ENCODE assay signal across 12 cellular contexts in genomic region chr6:107819217-107819616, GRCh38. TPM values are rescaled to one million over a fixed set of nuclear protein-coding genes. Genes with fewer than 3 reads are reported as not detected.
A peak's percentile ranks its signal among the peaks of the same experiment; 100 is the strongest.
DNase-seq lines count a peak whose midpoint lies in the region; ATAC-seq and TF ChIP-seq lines count a peak whose summit lies in the region.
"Had no signal": no experiment of that assay in that cellular context is flagged by ENCODE, and none has a peak within 500 bp of the region (broad histone marks: within the 10 kb centered on the region; RNA-seq: fewer than 3 reads in every experiment).

No MANE protein-coding gene starts in this region.

- H3K9me3 Mint-ChIP-seq in GM23338: no peaks in the 10 kb centered on the region
- no peaks in the 10 kb centered on the region for H3K9me3 Mint-ChIP-seq in activated CD4-positive, alpha-beta T cell treated with anti-CD3 and anti-CD28 coated beads, Interleukin-2, amount 10 ng/mL, durations not matched to agents 24 days and 14 days
- H3K9me3 Mint-ChIP-seq in activated naive CD8-positive, alpha-beta T cell (ENCODE audit: low read depth): no peaks in the 10 kb centered on the region
- H3K9me3 Mint-ChIP-seq in natural killer cell treated with Interleukin-12 subunit alpha and Interleukin-12 subunit beta and Interleukin-15 and Interleukin-18, amount 100 ng/mL, for 72 hours: no peaks in the 10 kb centered on the region

- no peaks in the 10 kb centered on the region for H3K9me3 ChIP-seq in osteoblast (ENCODE audit: low read depth, low read length)
- H3K9me3 ChIP-seq: stomach had no signal

- H3K79me2 ChIP-seq in GM23338 (replicated peaks; ENCODE audit: insufficient read depth) (no peaks in the 10 kb centered on the region), osteoblast (ENCODE audit: insufficient read depth, low read length) (no peaks in the 10 kb centered on the region)

- DNase-seq in GM23338 (ENCODE audit: low spot score) (no peak), AG20443 (ENCODE audit: low spot score) (no peak), osteoblast (ENCODE audit: insufficient read length, low spot score, missing footprints) (no peak)
- peak; percentile 66 for DNase-seq in activated CD4-positive, alpha-beta T cell treated with anti-CD3 and anti-CD28 coated beads, Interleukin-2, amount 10 ng/mL, durations not matched to agents 24 days and 14 days
- no peak for DNase-seq in natural killer cell treated with Interleukin-12 subunit alpha and Interleukin-12 subunit beta and Interleukin-15 and Interleukin-18, amount 100 ng/mL, for 72 hours (ENCODE audit: low spot score)
- no peak for DNase-seq in activated CD4-positive, CD25-positive, alpha-beta regulatory T cell treated with anti-CD3 and anti-CD28 coated beads, Interleukin-2, amount 50 U/mL, for 72 hours
- DNase-seq: aorta, KG1, stomach had no signal

- intact Hi-C loops in activated CD4-positive, alpha-beta T cell treated with anti-CD3 and anti-CD28 coated beads, Interleukin-2, amount 10 ng/mL, durations not matched to agents 24 days and 14 days (cut with micrococcal nuclease): loop anchor here (1.0 kb wide), 1 partner anchor 78 kb away; no protein-coding TSS in a partner anchor

- no peak for ATAC-seq in GM23338
- ATAC-seq in natural killer cell treated with Interleukin-12 subunit alpha and Interleukin-12 subunit beta and Interleukin-15 and Interleukin-18, amount 100 ng/mL, for 72 hours: peak in 1 of 2 donors; percentile 25

- TF ChIP-seq CTCF in GM23338 (conservative IDR thresholded peaks at IDR 0.05; ENCODE audit: low read depth in 2 of 2): no peak
- no peak for TF ChIP-seq CTCF in osteoblast (IDR thresholded peaks at IDR 0.05; ENCODE audit: extremely low read depth, low read depth, low read length)

- H4K20me1 ChIP-seq in GM23338 (replicated peaks; ENCODE audit: insufficient read depth): no peaks in the 10 kb centered on the region
- no peaks in the 10 kb centered on the region for H4K20me1 ChIP-seq in osteoblast (ENCODE audit: insufficient read depth, low read length)

- H3K27ac Mint-ChIP-seq in GM23338: no peak overlapping the region
- H3K27ac Mint-ChIP-seq in activated CD4-positive, alpha-beta T cell treated with anti-CD3 and anti-CD28 coated beads, Interleukin-2, amount 10 ng/mL, durations not matched to agents 24 days and 14 days: peak overlapping the region; percentile 95
- H3K27ac Mint-ChIP-seq in activated naive CD8-positive, alpha-beta T cell: peak overlapping the region; percentile 99
- H3K27ac Mint-ChIP-seq in natural killer cell treated with Interleukin-12 subunit alpha and Interleukin-12 subunit beta and Interleukin-15 and Interleukin-18, amount 100 ng/mL, for 72 hours: peak overlapping the region; percentile 93 to 98

- H3K4me1 Mint-ChIP-seq in GM23338: peaks cover 22% of the 10 kb centered on the region
- H3K4me1 Mint-ChIP-seq in activated CD4-positive, alpha-beta T cell treated with anti-CD3 and anti-CD28 coated beads, Interleukin-2, amount 10 ng/mL, durations not matched to agents 24 days and 14 days: peaks cover 74% of the 10 kb centered on the region
- peaks cover 85% of the 10 kb centered on the region for H3K4me1 Mint-ChIP-seq in activated naive CD8-positive, alpha-beta T cell (ENCODE audit: low read depth)
- peaks cover 64 to 66% of the 10 kb centered on the region in 2 donors for H3K4me1 Mint-ChIP-seq in natural killer cell treated with Interleukin-12 subunit alpha and Interleukin-12 subunit beta and Interleukin-15 and Interleukin-18, amount 100 ng/mL, for 72 hours (ENCODE audit: low read depth in 2 of 2)

- H3K27ac ChIP-seq in GM23338 (ENCODE audit: low read depth) (no peak overlapping the region), osteoblast (ENCODE audit: low read depth, low read length) (no peak overlapping the region)

- H3K9me2 ChIP-seq in GM23338 (ENCODE audit: insufficient read depth): no peaks in the 10 kb centered on the region

- H3K27me3 ChIP-seq in GM23338 (ENCODE audit: insufficient read depth) (no peaks in the 10 kb centered on the region), osteoblast (ENCODE audit: insufficient read depth, low read length) (peaks cover 10% of the 10 kb centered on the region)
- H3K27me3 ChIP-seq: stomach had no signal

- no peak overlapping the region for H3K4me3 Mint-ChIP-seq in GM23338
- peak overlapping the region; percentile 80 for H3K4me3 Mint-ChIP-seq in activated CD4-positive, alpha-beta T cell treated with anti-CD3 and anti-CD28 coated beads, Interleukin-2, amount 10 ng/mL, durations not matched to agents 24 days and 14 days
- peak overlapping the region; percentile 90 for H3K4me3 Mint-ChIP-seq in activated naive CD8-positive, alpha-beta T cell
- H3K4me3 Mint-ChIP-seq in natural killer cell treated with Interleukin-12 subunit alpha and Interleukin-12 subunit beta and Interleukin-15 and Interleukin-18, amount 100 ng/mL, for 72 hours: peak overlapping the region; percentile 80

- H3K36me3 Mint-ChIP-seq in GM23338 (ENCODE audit: low read depth): no peaks in the 10 kb centered on the region
- H3K36me3 Mint-ChIP-seq in activated CD4-positive, alpha-beta T cell treated with anti-CD3 and anti-CD28 coated beads, Interleukin-2, amount 10 ng/mL, durations not matched to agents 24 days and 14 days (ENCODE audit: low read depth): peaks cover 11% of the 10 kb centered on the region
- peaks cover 3% of the 10 kb centered on the region for H3K36me3 Mint-ChIP-seq in activated naive CD8-positive, alpha-beta T cell
- no peaks in the 10 kb centered on the region for H3K36me3 Mint-ChIP-seq in natural killer cell treated with Interleukin-12 subunit alpha and Interleukin-12 subunit beta and Interleukin-15 and Interleukin-18, amount 100 ng/mL, for 72 hours

- H3K4me2 ChIP-seq in GM23338: no peak overlapping the region
- H3K4me2 ChIP-seq in osteoblast (ENCODE audit: insufficient read depth, low read length): no peak overlapping the region

- H3K4me3 ChIP-seq in GM23338 (no peak overlapping the region), osteoblast (ENCODE audit: insufficient read depth, low read length) (no peak overlapping the region)

- no peaks in the 10 kb centered on the region for H3F3A ChIP-seq in GM23338 (replicated peaks; ENCODE audit: low read depth)

- peaks cover 3% of the 10 kb centered on the region for H3K27me3 Mint-ChIP-seq in GM23338 (ENCODE audit: insufficient read depth, low read depth, poor library complexity)
- H3K27me3 Mint-ChIP-seq in activated CD4-positive, alpha-beta T cell treated with anti-CD3 and anti-CD28 coated beads, Interleukin-2, amount 10 ng/mL, durations not matched to agents 24 days and 14 days: no peaks in the 10 kb centered on the region
- H3K27me3 Mint-ChIP-seq in activated naive CD8-positive, alpha-beta T cell: no peaks in the 10 kb centered on the region
- no peaks in the 10 kb centered on the region for H3K27me3 Mint-ChIP-seq in natural killer cell treated with Interleukin-12 subunit alpha and Interleukin-12 subunit beta and Interleukin-15 and Interleukin-18, amount 100 ng/mL, for 72 hours

- H2AFZ ChIP-seq in GM23338 (0 out of 2 replicates have a peak overlapping the region, but pooled peaks have one; percentile 32), osteoblast (ENCODE audit: low read length) (no peak overlapping the region)

- H3K36me3 ChIP-seq in GM23338 (ENCODE audit: insufficient read depth): no peaks in the 10 kb centered on the region
- no peaks in the 10 kb centered on the region for H3K36me3 ChIP-seq in osteoblast (ENCODE audit: insufficient read depth, low read length)
- H3K36me3 ChIP-seq: stomach had no signal

- H3K4me1 ChIP-seq in GM23338 (ENCODE audit: insufficient read depth) (no peaks in the 10 kb centered on the region; the same call in 1 of the 2 replicates), osteoblast (ENCODE audit: insufficient read depth, low read length) (no peaks in the 10 kb centered on the region)

TF ChIP-seq in GM23338, 12 proteins besides CTCF, POLR2A, EP300 and RAD21 (continues in another document):
- TF ChIP-seq ZNF114 (CRISPR knock-in tag; IDR thresholded peaks at IDR 0.05) (no peak), ETS1 (IDR thresholded peaks at IDR 0.05) (no peak)

RNA-seq across cellular contexts. Expression of gene SCML4, which starts 4.9 kb away (rescaled TPM):
- not detected in 2 replicates for total RNA-seq in GM23338 (2014; rRNA removed; shearing (Covaris generic))
- polyA plus RNA-seq in GM23338 (2016; fragmentation: Nextera tagmentation; extraction: Ambion mirVana): not detected in 2 replicates
- 2.0 and 2.7 TPM in 2 replicates for total RNA-seq in activated CD4-positive, alpha-beta T cell treated with anti-CD3 and anti-CD28 coated beads, Interleukin-2, amount 10 ng/mL, durations not matched to agents 24 days and 14 days
- 1 to 10 TPM in 1 of 2 donors, under 1 TPM in 1; 0.33 to 2.9 TPM for total RNA-seq in natural killer cell treated with Interleukin-12 subunit alpha and Interleukin-12 subunit beta and Interleukin-15 and Interleukin-18, amount 100 ng/mL, for 72 hours
- total RNA-seq in osteoblast: not detected in 2 replicates
- total RNA-seq: dermis microvascular lymphatic vessel endothelial cell, fibroblast of villous mesenchyme had no signal
